8 cellular contexts compared by ENCODE assay signal in the genomic region with DNA sequence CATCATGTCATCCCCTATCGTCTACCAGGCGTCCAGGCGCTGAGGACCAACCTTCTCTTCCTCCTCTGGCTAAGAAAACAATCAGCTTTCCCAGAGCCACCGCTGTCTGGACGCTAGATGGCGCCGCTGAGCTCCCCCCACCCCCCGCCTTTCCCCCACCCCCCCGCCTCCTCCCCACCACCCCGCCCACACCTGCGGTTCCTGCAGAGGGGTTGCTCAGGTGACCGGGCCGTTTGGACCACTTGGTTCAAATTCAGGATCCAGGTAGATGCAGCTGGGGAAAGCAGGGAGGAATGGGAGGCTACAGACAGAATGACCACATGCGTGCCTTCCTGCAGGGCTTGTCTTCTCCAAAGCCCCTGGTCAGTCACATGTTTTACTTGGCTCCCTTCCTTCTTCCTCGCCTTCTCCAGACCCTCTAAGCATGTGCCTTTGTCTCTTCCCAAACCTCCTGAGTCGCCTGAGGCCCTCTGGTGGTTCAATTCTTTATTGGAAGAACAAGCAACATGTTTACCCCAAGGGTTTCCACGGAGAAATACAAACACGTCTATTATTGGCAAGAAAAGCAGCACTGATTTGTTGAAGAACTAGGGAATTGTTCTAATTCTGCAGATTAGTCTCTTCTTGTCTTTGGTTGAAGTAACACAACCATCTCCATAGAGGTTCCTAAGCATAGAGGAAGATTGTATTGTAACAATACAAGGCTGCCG. TPM values are rescaled to one million over a fixed set of nuclear protein-coding genes. Genes with fewer than 3 reads are reported as not detected.
A peak's percentile ranks its signal among the peaks of the same experiment; 100 is the strongest.
DNase-seq lines count a peak whose midpoint lies in the region; ATAC-seq and TF ChIP-seq lines count a peak whose summit lies in the region.

No MANE protein-coding gene starts in this region.

- peaks cover 4% of the 10 kb centered on the region for H3K36me3 Mint-ChIP-seq in T-helper 2 cell treated with Interferon-gamma antibody and Interleukin-4, amounts not matched to agents 5 μg/mL and 100 μg/mL, for 36 hours (ENCODE audit: low read depth)
- H3K36me3 Mint-ChIP-seq in T-helper 17 cell (ENCODE audit: low read depth): peaks cover 2% of the 10 kb centered on the region
- peaks cover 6 to 13% (median 6%) of the 10 kb centered on the region in 3 donors for H3K36me3 Mint-ChIP-seq in immature natural killer cell

- no peak overlapping the region for H3K4me3 Mint-ChIP-seq in T-helper 2 cell treated with Interferon-gamma antibody and Interleukin-4, amounts not matched to agents 5 μg/mL and 100 μg/mL, for 36 hours
- H3K4me3 Mint-ChIP-seq in T-helper 17 cell: peak overlapping the region; percentile 67
- peak overlapping the region in 1 of 5 donors; percentile 54 for H3K4me3 Mint-ChIP-seq in immature natural killer cell

- H3K4me3 ChIP-seq in breast epithelium: peak overlapping the region in 1 of 3 donors; percentile 53

- H3K36me3 ChIP-seq in breast epithelium: no peaks in the 10 kb centered on the region

- no peak for TF ChIP-seq POLR2A in breast epithelium (IDR thresholded peaks at IDR 0.05)

- no peaks in the 10 kb centered on the region for H3K4me1 ChIP-seq in breast epithelium

- intact Hi-C loops in breast epithelium (cut with DNase I; ENCODE audit: low total_unique reads): no loop called here

- ATAC-seq in T-helper 17 cell (peak; percentile 74), HG03469 (IDR thresholded peaks at IDR 0.05; ENCODE audit: unreplicated experiment) (no peak)

- peak overlapping the region; percentile 64 to 70 for H3K27ac ChIP-seq in breast epithelium

- TF ChIP-seq CTCF in breast epithelium (IDR thresholded peaks at IDR 0.05): peak; percentile 40 to 65 (median 41)

- peaks cover 2% of the 10 kb centered on the region for H3K4me1 Mint-ChIP-seq in T-helper 2 cell treated with Interferon-gamma antibody and Interleukin-4, amounts not matched to agents 5 μg/mL and 100 μg/mL, for 36 hours (ENCODE audit: low read depth)
- peaks cover 12% of the 10 kb centered on the region for H3K4me1 Mint-ChIP-seq in T-helper 17 cell
- H3K4me1 Mint-ChIP-seq in immature natural killer cell: peaks cover 7 to 22% of the 10 kb centered on the region in 2 donors

- H3K27ac Mint-ChIP-seq in T-helper 2 cell treated with Interferon-gamma antibody and Interleukin-4, amounts not matched to agents 5 μg/mL and 100 μg/mL, for 36 hours: no peak overlapping the region
- peak overlapping the region; percentile 6 for H3K27ac Mint-ChIP-seq in T-helper 17 cell
- peak overlapping the region in 3 of 6 donors; percentile 14 to 60 (median 46) for H3K27ac Mint-ChIP-seq in immature natural killer cell

- H3K9me3 ChIP-seq in T-helper 17 cell (ENCODE audit: control insufficient read depth, low read length, poor library complexity, severe bottlenecking): no peaks in the 10 kb centered on the region
- H3K9me3 ChIP-seq in breast epithelium: peaks cover 12 to 22% of the 10 kb centered on the region in 2 donors

- H3K27me3 Mint-ChIP-seq in T-helper 2 cell treated with Interferon-gamma antibody and Interleukin-4, amounts not matched to agents 5 μg/mL and 100 μg/mL, for 36 hours (ENCODE audit: low read depth): peaks cover 42% of the 10 kb centered on the region
- H3K27me3 Mint-ChIP-seq in T-helper 17 cell: no peaks in the 10 kb centered on the region
- peaks cover 5 to 11% (median 9%) of the 10 kb centered on the region in 3 donors for H3K27me3 Mint-ChIP-seq in immature natural killer cell (ENCODE audit: low read depth in 3 of 3)

- DNase-seq in T-helper 2 cell (peak; percentile 16 to 37 (median 24)), NCI-H146 (lab: John Stamatoyannopoulos, UW) (peak; percentile 93), T-helper 17 cell (peak; percentile 22 to 46 (median 42)), breast epithelium (ENCODE audit: low spot score in 2 of 2) (peak in 1 of 2 donors; percentile 79), immature natural killer cell (peak; percentile 10 to 20 (median 13))
- no peak for DNase-seq in T-helper 2 cell treated with Interferon-gamma antibody and Interleukin-4, amounts not matched to agents 5 μg/mL and 100 μg/mL, for 36 hours (ENCODE audit: low spot score)
- DNase-seq in stimulated activated CD4-positive, alpha-beta T cell treated with anti-CD3 and anti-CD28 coated beads, Interleukin-2, amount 100 ng/mL, for 24 hours: peak; percentile 51 to 56

- peaks cover 21% of the 10 kb centered on the region for H3K9me3 Mint-ChIP-seq in T-helper 2 cell treated with Interferon-gamma antibody and Interleukin-4, amounts not matched to agents 5 μg/mL and 100 μg/mL, for 36 hours
- H3K9me3 Mint-ChIP-seq in immature natural killer cell: peaks cover 19 to 31% (median 25%) of the 10 kb centered on the region in 6 donors

- H3K27me3 ChIP-seq in breast epithelium: no peaks in the 10 kb centered on the region

RNA-seq across cellular contexts. Expression of a gene that starts 24.7 kb away (rescaled TPM):
- total RNA-seq in T-helper 17 cell (not detected), breast epithelium (1 to 10 TPM in 1 of 3 donors, not detected in 2; 2.3 TPM)
- not detected for polyA plus RNA-seq in immature natural killer cell
